ENCODE assay signal across 19 cellular contexts in the genomic region with DNA sequence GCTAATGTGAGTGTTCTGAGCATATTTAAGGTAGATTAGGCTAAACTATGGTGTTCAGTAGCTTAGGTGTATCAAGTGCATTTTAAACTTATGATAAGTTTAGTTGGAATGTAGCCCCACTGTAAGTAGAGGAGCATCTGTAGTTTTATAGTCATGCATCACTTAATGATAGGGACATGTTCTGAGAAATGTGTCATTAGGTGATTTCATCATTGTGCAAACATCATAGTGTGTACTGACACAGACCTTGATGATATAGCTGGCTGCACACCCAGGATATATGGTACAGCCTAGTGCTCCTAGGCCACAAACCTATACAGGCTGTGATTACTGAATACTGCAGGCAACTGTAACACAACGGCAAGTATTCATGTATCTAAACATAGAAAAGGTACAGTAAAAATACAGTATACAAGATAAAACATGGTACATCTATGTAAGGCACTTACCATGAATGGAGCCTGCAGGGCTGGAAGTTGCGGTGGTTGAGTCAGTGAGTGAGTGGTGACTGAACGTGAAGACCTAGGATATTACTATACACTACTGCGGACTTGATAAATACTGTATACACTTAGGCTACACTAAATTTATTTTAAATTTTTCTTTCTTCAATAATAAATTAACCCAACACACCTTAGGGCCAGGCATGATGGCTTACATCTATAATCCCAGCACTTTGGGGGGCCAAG. TPM values are rescaled to one million over a fixed set of nuclear protein-coding genes. Genes with fewer than 3 reads are reported as not detected.
DNase-seq lines count a peak whose midpoint lies in the region; ATAC-seq and TF ChIP-seq lines count a peak whose summit lies in the region.
"Had no signal": no experiment of that assay in that cellular context is flagged by ENCODE, and none has a peak within 500 bp of the region (broad histone marks: within the 10 kb centered on the region; RNA-seq: fewer than 3 reads in every experiment).

No MANE protein-coding gene starts in this region.

- intact Hi-C loops in PC-9 (cut with micrococcal nuclease; ENCODE audit: unreplicated experiment), result no loop called here
- intact Hi-C loops in CD8-positive, alpha-beta T cell (cut with DNase I, micrococcal nuclease), result loop anchor here in 1 of 2 experiments (10.0 kb wide), 1 partner anchor 59 kb away; a partner anchor contains a TSS
- intact Hi-C loops in sciatic nerve (cut with DNase I), result no loop called here

- CTCF ChIA-PET in PC-9 (lab: Charles Lee), result no interaction called here
- CTCF ChIA-PET in CD8-positive, alpha-beta T cell (lab: Charles Lee), result interaction anchor here (1.2 to 15.2 kb wide), 3 partner anchors 42 to 114 kb away, joined by 3 to 263 read pairs (median 241); a partner anchor contains a TSS

- no peaks in the 10 kb centered on the region for H4K20me1 ChIP-seq in GM23248 (ENCODE audit: insufficient read depth)
- H4K20me1 ChIP-seq in PC-9 (ENCODE audit: insufficient read depth), result no peaks in the 10 kb centered on the region

- H3K9me3 ChIP-seq in GM23248 (ENCODE audit: low read depth) (no peaks in the 10 kb centered on the region), PC-9 (ENCODE audit: insufficient read depth, low read depth) (no peaks in the 10 kb centered on the region), Peyer's patch (no peaks in the 10 kb centered on the region)
- no peaks in the 10 kb centered on the region for H3K9me3 ChIP-seq in CD8-positive, alpha-beta T cell (ENCODE audit: low read length)
- H3K9me3 ChIP-seq: ascending aorta, esophagus muscularis mucosa, left ventricle myocardium inferior, tibial artery had no signal

- no peak overlapping the region for H3K27ac Mint-ChIP-seq in CD8-positive, alpha-beta T cell
- H3K27ac Mint-ChIP-seq: activated naive CD4-positive, alpha-beta T cell treated with anti-CD3 and anti-CD28 coated beads, Interleukin-2, amount 50 U/mL, for 72 hours; activated T-helper 1 cell treated with anti-CD3 and anti-CD28 coated beads, Interleukin-12 subunit alpha, Interleukin-12 subunit beta, Interleukin-2, Interleukin-4 antibody, amounts not matched to agents 30 ng/mL and 10 ng/mL and 1 ng/mL, durations not matched to agents 14 hours and 24 hours and 36 hours had no signal

- H3K4me1 ChIP-seq in GM23248 (ENCODE audit: insufficient read depth), result peaks cover 11% of the 10 kb centered on the region
- peaks cover 11% of the 10 kb centered on the region for H3K4me1 ChIP-seq in PC-9 (replicated peaks; ENCODE audit: insufficient read depth)
- H3K4me1 ChIP-seq in Peyer's patch, result no peaks in the 10 kb centered on the region
- no peaks in the 10 kb centered on the region for H3K4me1 ChIP-seq in CD8-positive, alpha-beta T cell (ENCODE audit: insufficient read depth, low read length)
- H3K4me1 ChIP-seq: ascending aorta, esophagus muscularis mucosa, tibial artery had no signal

- in situ Hi-C loops in ACHN (cut with HindIII; ENCODE audit: low pct_ligation_motif_present, low pct_unique_long_range_greater_than_20kb, low sequenced_read_pairs) (no loop called here), GM23248 (cut with MboI) (no loop called here)

- H2AFZ ChIP-seq in GM23248 (no peak overlapping the region), PC-9 (no peak overlapping the region)

- no peaks in the 10 kb centered on the region for H3K9me3 Mint-ChIP-seq in CD8-positive, alpha-beta T cell
- H3K9me3 Mint-ChIP-seq: activated naive CD4-positive, alpha-beta T cell treated with anti-CD3 and anti-CD28 coated beads, Interleukin-2, amount 50 U/mL, for 72 hours; activated T-helper 1 cell treated with anti-CD3 and anti-CD28 coated beads, Interleukin-12 subunit alpha, Interleukin-12 subunit beta, Interleukin-2, Interleukin-4 antibody, amounts not matched to agents 30 ng/mL and 10 ng/mL and 1 ng/mL, durations not matched to agents 14 hours and 24 hours and 36 hours; CD8-positive, alpha-beta memory T cell had no signal

- WGBS in GM23248 (ENCODE audit: low coverage in 1 of 2, low lambda C conversion rate in 2 of 2, missing lambda C conversion rate in 2 of 2), 2 experiments, result 90 to 96% methylated on average over 4 of the region's 4 CpGs

- H3K36me3 ChIP-seq in GM23248 (ENCODE audit: low read depth) (no peaks in the 10 kb centered on the region), PC-9 (ENCODE audit: low read depth) (no peaks in the 10 kb centered on the region), Peyer's patch (peaks cover 0 to 20% (median 0%) of the 10 kb centered on the region in 3 donors)
- H3K36me3 ChIP-seq in CD8-positive, alpha-beta T cell (ENCODE audit: insufficient read depth, low read length), result peaks cover 11% of the 10 kb centered on the region
- H3K36me3 ChIP-seq: left ventricle myocardium inferior had no signal

- no peaks in the 10 kb centered on the region for H3K9me2 ChIP-seq in GM23248 (ENCODE audit: insufficient read depth)
- no peaks in the 10 kb centered on the region for H3K9me2 ChIP-seq in PC-9 (ENCODE audit: insufficient read depth)

- H3K4me3 ChIP-seq in GM23248, result no peak overlapping the region
- no peak overlapping the region for H3K4me3 ChIP-seq in PC-9
- no peak overlapping the region for H3K4me3 ChIP-seq in foreskin fibroblast (ENCODE audit: low read depth in 1 of 2, low read length in 2 of 2)
- no peak overlapping the region for H3K4me3 ChIP-seq in Peyer's patch
- no peak overlapping the region for H3K4me3 ChIP-seq in CD8-positive, alpha-beta T cell (ENCODE audit: low read depth, low read length)
- H3K4me3 ChIP-seq: ascending aorta, esophagus muscularis mucosa, left ventricle myocardium inferior, tibial artery had no signal

- POLR2A ChIA-PET in PC-9 (lab: Charles Lee; ENCODE audit: unreplicated experiment), result no interaction called here
- POLR2A ChIA-PET in CD8-positive, alpha-beta T cell (lab: Charles Lee), result interaction anchor here (0.7 kb wide), 1 partner anchor 329 kb away, joined by 3 read pairs; no protein-coding TSS in a partner anchor

- H3K27me3 ChIP-seq in GM23248 (replicated peaks; ENCODE audit: insufficient read depth) (no peaks in the 10 kb centered on the region), PC-9 (ENCODE audit: insufficient read depth, low read depth) (no peaks in the 10 kb centered on the region), Peyer's patch (no peaks in the 10 kb centered on the region)
- no peaks in the 10 kb centered on the region for H3K27me3 ChIP-seq in CD8-positive, alpha-beta T cell (ENCODE audit: insufficient read depth, low read length)
- H3K27me3 ChIP-seq: ascending aorta, esophagus muscularis mucosa, tibial artery had no signal

- no peak overlapping the region for H3K4me3 Mint-ChIP-seq in CD8-positive, alpha-beta T cell
- H3K4me3 Mint-ChIP-seq: activated T-helper 1 cell treated with anti-CD3 and anti-CD28 coated beads, Interleukin-12 subunit alpha, Interleukin-12 subunit beta, Interleukin-2, Interleukin-4 antibody, amounts not matched to agents 30 ng/mL and 10 ng/mL and 1 ng/mL, durations not matched to agents 14 hours and 24 hours and 36 hours; CD8-positive, alpha-beta memory T cell had no signal

- peaks cover 15% of the 10 kb centered on the region; the same call in 1 of the 2 replicates for H3F3A ChIP-seq in GM23248 (ENCODE audit: insufficient read depth)
- H3F3A ChIP-seq in PC-9 (ENCODE audit: insufficient read depth, low read depth), result peaks cover 13% of the 10 kb centered on the region

- H3K27me3 Mint-ChIP-seq in CD8-positive, alpha-beta T cell (ENCODE audit: low read depth), result no peaks in the 10 kb centered on the region
- H3K27me3 Mint-ChIP-seq: CD8-positive, alpha-beta memory T cell had no signal

- BruUV-seq in PC-9 (replicated peaks; lab: Mats Ljungman, UMichigan), result no TSS peak

- H3K4me2 ChIP-seq in GM23248 (ENCODE audit: unreplicated experiment), result no peak overlapping the region
- peak overlapping the region; percentile 34 for H3K4me2 ChIP-seq in PC-9

- no peak for TF ChIP-seq POLR2A in Peyer's patch (IDR thresholded peaks at IDR 0.05)

- H3K36me3 Mint-ChIP-seq in CD8-positive, alpha-beta T cell, result peaks cover 43% of the 10 kb centered on the region
- H3K36me3 Mint-ChIP-seq: activated naive CD4-positive, alpha-beta T cell treated with anti-CD3 and anti-CD28 coated beads, Interleukin-2, amount 50 U/mL, for 72 hours had no signal

- H3K4me1 Mint-ChIP-seq in CD8-positive, alpha-beta T cell (ENCODE audit: low read depth), result no peaks in the 10 kb centered on the region
- H3K4me1 Mint-ChIP-seq: CD8-positive, alpha-beta memory T cell had no signal

- ATAC-seq in CD8-positive, alpha-beta T cell, result no peak
- ATAC-seq in sciatic nerve (no peak), HG03139 (IDR thresholded peaks at IDR 0.05; ENCODE audit: unreplicated experiment) (no peak)
- ATAC-seq: activated naive CD4-positive, alpha-beta T cell treated with anti-CD3 and anti-CD28 coated beads, Interleukin-2, amount 50 U/mL, for 72 hours; stimulated activated naive CD8-positive, alpha-beta T cell treated with anti-CD3 and anti-CD28 coated beads, Interleukin-15, Interleukin-2, amounts not matched to agents 100 U/mL and 50 U/mL, for 24 hours had no signal

- no peaks in the 10 kb centered on the region for H3K79me2 ChIP-seq in GM23248 (ENCODE audit: insufficient read depth)
- H3K79me2 ChIP-seq in PC-9 (ENCODE audit: low read depth), result no peaks in the 10 kb centered on the region

- TF ChIP-seq CTCF in PC-9 (conservative IDR thresholded peaks at IDR 0.05) (no peak), foreskin fibroblast (IDR thresholded peaks at IDR 0.05; ENCODE audit: low read depth, low read length) (no peak), Peyer's patch (IDR thresholded peaks at IDR 0.05) (no peak)
- TF ChIP-seq CTCF in CD8-positive, alpha-beta T cell (IDR thresholded peaks at IDR 0.05), result no peak

- H3K27ac ChIP-seq in GM23248, result no peak overlapping the region
- H3K27ac ChIP-seq in PC-9, result 0 out of 2 replicates have a peak overlapping the region, but pooled peaks have one; percentile 26
- H3K27ac ChIP-seq in Peyer's patch, result no peak overlapping the region
- H3K27ac ChIP-seq in CD8-positive, alpha-beta T cell (ENCODE audit: low read depth, low read length), result no peak overlapping the region
- H3K27ac ChIP-seq: ascending aorta, esophagus muscularis mucosa, left ventricle myocardium inferior, tibial artery had no signal

- peak; percentile 34 for DNase-seq in ACHN
- DNase-seq in GM23248, result peak; percentile 45
- peak in 1 of 2 experiments; percentile 83 for DNase-seq in PC-9
- peak; percentile 28 to 53 for DNase-seq in foreskin fibroblast
- no peak for DNase-seq in Peyer's patch
- no peak for DNase-seq in CD8-positive, alpha-beta T cell
- no peak for DNase-seq in sciatic nerve (ENCODE audit: low spot score)
- DNase-seq: CD8-positive, alpha-beta memory T cell; Karpas-422; left ventricle myocardium inferior; NCI-H1092; NCI-H2081 treated with DMSO at 0.1 percent for 48 hours; stimulated activated naive CD8-positive, alpha-beta T cell treated with anti-CD3 and anti-CD28 coated beads, Interleukin-15, Interleukin-2, amounts not matched to agents 100 U/mL and 50 U/mL, for 24 hours; tibial artery had no signal

- H3K9ac ChIP-seq in GM23248, result no peak overlapping the region

RNA-seq across cellular contexts. Expression of a gene that starts 17.9 kb away (rescaled TPM):
- 4.0 and 7.0 TPM in 2 replicates for total RNA-seq in GM23248 (2014; rRNA removed; shearing (Covaris generic))
- 0.81 and 0.89 TPM in 2 replicates for polyA plus RNA-seq in GM23248 (2016; fragmentation: Nextera tagmentation; extraction: Ambion mirVana)
- total RNA-seq in PC-9 (2021) (5.9 and 6.6 TPM in 2 replicates), Peyer's patch (100 to 1,000 TPM in 1 of 4 donors, 10 to 100 TPM in 3; 19.3 to 103 (median 64.2) TPM), sciatic nerve (20.1 TPM)
- total RNA-seq in CD8-positive, alpha-beta T cell, result 10 to 100 TPM; 42.2 to 45.5 TPM

RNA-seq across cellular contexts. Expression of a gene that starts 46.4 kb away (rescaled TPM):
- 4.9 and 10.0 TPM in 2 replicates for total RNA-seq in GM23248 (2014; rRNA removed; shearing (Covaris generic))
- 2.5 and 2.7 TPM in 2 replicates for polyA plus RNA-seq in GM23248 (2016; fragmentation: Nextera tagmentation; extraction: Ambion mirVana)
- total RNA-seq in PC-9 (2021) (8.9 and 11.1 TPM in 2 replicates), Peyer's patch (100 to 1,000 TPM in 3 of 4 donors, 10 to 100 TPM in 1; 89.1 to 274 (median 224) TPM), sciatic nerve (16.7 TPM)
- total RNA-seq in CD8-positive, alpha-beta T cell, result 10 to 100 TPM; 27.1 to 28.1 TPM

RNA-seq across cellular contexts. Expression of a gene that starts 55.6 kb away (rescaled TPM):
- 45.3 and 56.1 TPM in 2 replicates for total RNA-seq in GM23248 (2014; rRNA removed; shearing (Covaris generic))
- 16.1 and 18.7 TPM in 2 replicates for polyA plus RNA-seq in GM23248 (2016; fragmentation: Nextera tagmentation; extraction: Ambion mirVana)
- total RNA-seq in PC-9 (2021) (34.2 and 44.5 TPM in 2 replicates), Peyer's patch (10 to 100 TPM; 29.7 to 44.0 (median 38.3) TPM), sciatic nerve (71.5 TPM)
- total RNA-seq in CD8-positive, alpha-beta T cell, result 100 to 1,000 TPM; 115 to 117 TPM

Comparison
In these comparisons a context has a peak if more than half of its experiments do, and no peak if none do; other contexts are left out.
1. DNase-seq: peak in ACHN (single experiment), GM23248 (single experiment) and foreskin fibroblast (2 of 2); none in Peyer's patch (0 of 3), CD8-positive, alpha-beta T cell (0 of 7) and sciatic nerve (single experiment).